Comparison of ENCODE assay signal across 18 cellular contexts in genomic region chr7:41047789-41048191, GRCh38.
A peak's percentile ranks its signal among the peaks of the same experiment; 100 is the strongest.
DNase-seq lines count a peak whose midpoint lies in the region; ATAC-seq and TF ChIP-seq lines count a peak whose summit lies in the region.
"Had no signal": no experiment of that assay in that cellular context is flagged by ENCODE, and none has a peak within 500 bp of the region (broad histone marks: within the 10 kb centered on the region; RNA-seq: fewer than 3 reads in every experiment).

No MANE protein-coding gene starts in this region.

- H2BK5ac ChIP-seq in IMR-90 (ENCODE audit: low read depth, low read length, poor library complexity, severe bottlenecking), result peak overlapping the region; percentile 9

- intact Hi-C loops in IMR-90 (cut with micrococcal nuclease), result no loop called here

- no peak overlapping the region for H3K23ac ChIP-seq in IMR-90 (ENCODE audit: low read depth, low read length)

- no peak overlapping the region for H3K9ac ChIP-seq in IMR-90 (ENCODE audit: low read depth, low read length)
- H3K9ac ChIP-seq: neural progenitor cell had no signal

- H3K9me1 ChIP-seq in IMR-90 (ENCODE audit: insufficient read depth, low read length), result peaks cover 18% of the 10 kb centered on the region

- H4K8ac ChIP-seq in IMR-90 (ENCODE audit: low read depth in 2 of 2, low read length in 2 of 2), result peak overlapping the region; percentile 31 to 43; a peak in 2 of 4 replicates

- in situ Hi-C loops in IMR-90 (cut with MboI; ENCODE audit: low sequenced_read_pairs), result no loop called here

- H2AK9ac ChIP-seq in IMR-90 (replicated peaks; ENCODE audit: low read depth, low read length, poor library complexity), result no peak overlapping the region

- peak overlapping the region; percentile 89 for H2BK120ac ChIP-seq in IMR-90 (ENCODE audit: low read depth, low read length)

- no peak for TF ChIP-seq POLR2A in IMR-90 (IDR thresholded peaks at IDR 0.05; ENCODE audit: low read depth, low read length)

- POLR2A ChIA-PET in IMR-90 (lab: Charles Lee; ENCODE audit: unreplicated experiment), result interaction anchor here (0.6 kb wide), 1 partner anchor 651 kb away, joined by 5 read pairs; no protein-coding TSS in a partner anchor

- BruUV-seq in IMR-90 (replicated peaks; lab: Mats Ljungman, UMichigan), result no TSS peak

- no peaks in the 10 kb centered on the region for H3K27me3 ChIP-seq in IMR-90 (ENCODE audit: control insufficient read depth, insufficient read depth, low read length)
- H3K27me3 ChIP-seq: neural progenitor cell, upper lobe of left lung had no signal

- no peaks in the 10 kb centered on the region for H4K20me1 ChIP-seq in IMR-90 (ENCODE audit: insufficient read depth, low read length)

- peak overlapping the region; percentile 57; the same call in 1 of the 2 replicates for H3K4ac ChIP-seq in IMR-90 (ENCODE audit: low read depth, low read length)

- H3K4me3 ChIP-seq in IMR-90 (ENCODE audit: insufficient read depth, low read depth, low read length) (no peak overlapping the region), cardiac fibroblast (replicated peaks in 1 of 2; ENCODE audit: low read depth in 2 of 2, low read length in 2 of 2) (no peak overlapping the region)
- H3K4me3 ChIP-seq: A549, neural progenitor cell, upper lobe of left lung had no signal

- no peak overlapping the region for H3K56ac ChIP-seq in IMR-90 (ENCODE audit: extremely low read depth, insufficient read depth, low read length)

- CTCF ChIA-PET in IMR-90 (lab: Yijun Ruan, JAX), result interaction anchor here (1.0 to 1.9 kb wide), 3 partner anchors 284 to 657 kb away, joined by 3 to 6 read pairs (median 3); no protein-coding TSS in a partner anchor

- dilution Hi-C loops in IMR-90 (cut with HindIII; ENCODE audit: low sequenced_read_pairs, unreplicated experiment), result no loop called here

- H2BK20ac ChIP-seq in IMR-90 (ENCODE audit: low read depth, low read length), result peak overlapping the region; percentile 64

- TF ChIP-seq RAD21 in IMR-90 (IDR thresholded peaks at IDR 0.05; ENCODE audit: low read length), result peak; percentile 8; the same call in 1 of the 2 replicates

- TF ChIP-seq CTCF in IMR-90 (conservative IDR thresholded peaks at IDR 0.05; ENCODE audit: low read depth, low read length) (no peak), cardiac fibroblast (IDR thresholded peaks at IDR 0.05; ENCODE audit: low read depth, low read length) (no peak), GM10266 (IDR thresholded peaks at IDR 0.05; ENCODE audit: control insufficient read depth, insufficient read depth, low read depth, missing control alignments) (no peak)

- H4K91ac ChIP-seq in IMR-90 (ENCODE audit: insufficient read depth, low read depth, low read length), result peak overlapping the region; percentile 55

- H3K4me1 ChIP-seq in IMR-90 (ENCODE audit: control insufficient read depth, insufficient read depth, low read length), result peaks cover 15% of the 10 kb centered on the region
- H3K4me1 ChIP-seq: A549, upper lobe of left lung had no signal

- peak overlapping the region; percentile 39; the same call in 1 of the 2 replicates for H3K14ac ChIP-seq in IMR-90 (replicated peaks; ENCODE audit: low read depth, low read length)

- peak overlapping the region; percentile 81 for H2AK5ac ChIP-seq in IMR-90 (ENCODE audit: low read depth, low read length)

- WGBS in IMR-90 (ENCODE audit: extremely low coverage in 2 of 2, insufficient read length in 1 of 2), 2 experiments, result no CpG with 5 or more reads among the region's 9 CpGs

- no peaks in the 10 kb centered on the region for H3K36me3 ChIP-seq in IMR-90 (ENCODE audit: control insufficient read depth, insufficient read depth, low read length)
- H3K36me3 ChIP-seq: neural progenitor cell, upper lobe of left lung had no signal

- DNase-seq in A172 (ENCODE audit: low spot score), result peak; percentile 41
- peak; percentile 77 for DNase-seq in IMR-90
- DNase-seq in cardiac fibroblast (ENCODE audit: low read depth in 2 of 2), result peak; percentile 59 to 73
- DNase-seq in hepatic stellate cell (ENCODE audit: low spot score), result peak; percentile 68
- DNase-seq in NK-92 treated with Interleukin-12 subunit alpha and Interleukin-12 subunit beta, amount 100 ng/mL, for 24 hours (lab: John Stamatoyannopoulos, UW), result no peak
- DNase-seq in NCI-H2029 (lab: John Stamatoyannopoulos, UW), result no peak
- no peak for DNase-seq in GM10266 (ENCODE audit: extremely low spot score)
- DNase-seq: activated CD8-positive, alpha-beta memory T cell treated with anti-CD3 and anti-CD28 coated beads for 24 hours; activated naive CD4-positive, alpha-beta T cell treated with anti-CD3 and anti-CD28 coated beads, Interleukin-2, amount 50 U/mL, for 16 hours; dermis blood vessel endothelial cell; DMS79; Kasumi-1; NCI-H2107 had no signal

- H2BK15ac ChIP-seq in IMR-90 (ENCODE audit: low read depth, low read length), result peak overlapping the region; percentile 85; the same call in 2 of the 3 replicates

- H3K4me2 ChIP-seq in IMR-90 (ENCODE audit: low read depth, low read length), result no peak overlapping the region
- H3K4me2 ChIP-seq: A549, neural progenitor cell had no signal

- peaks cover 0 to 6% of the 10 kb centered on the region in 2 experiments; a peak in 1 of 4 replicates for H3K79me1 ChIP-seq in IMR-90 (ENCODE audit: low read depth in 1 of 2, low read length in 2 of 2)

- peaks cover 7% of the 10 kb centered on the region; the same call in 1 of the 2 replicates for H3K9me3 ChIP-seq in IMR-90 (ENCODE audit: control insufficient read depth, insufficient read depth, low read length)

- no peak overlapping the region for H3K18ac ChIP-seq in IMR-90 (ENCODE audit: low read depth, low read length)

- H4K5ac ChIP-seq in IMR-90 (ENCODE audit: low read depth, low read length), result no peak overlapping the region

- H3K27ac ChIP-seq in IMR-90 (ENCODE audit: insufficient read depth, low read length), result no peak overlapping the region
- H3K27ac ChIP-seq: A549, neural progenitor cell, upper lobe of left lung had no signal

- ATAC-seq in IMR-90 (ENCODE audit: low read depth) (peak; percentile 27), GM21515 (IDR thresholded peaks at IDR 0.05; ENCODE audit: unreplicated experiment) (no peak)
- ATAC-seq: A549, left lobe of liver had no signal

- H2AFZ ChIP-seq in IMR-90 (replicated peaks; ENCODE audit: low read length, poor library complexity), result peak overlapping the region; percentile 62
- H2AFZ ChIP-seq: neural progenitor cell had no signal

TF ChIP-seq in IMR-90, 13 proteins besides CTCF, POLR2A, EP300 and RAD21:
- peak; percentile 75 for TF ChIP-seq CEBPB (IDR thresholded peaks at IDR 0.05; ENCODE audit: low read depth, low read length)
- TF ChIP-seq FOS (IDR thresholded peaks at IDR 0.05; ENCODE audit: low read depth, low read length), result no peak
- no peak for TF ChIP-seq RCOR1 (IDR thresholded peaks at IDR 0.05; ENCODE audit: insufficient replicate concordance, low read length)

Comparison
In these comparisons a context has a peak if more than half of its experiments do, and no peak if none do; other contexts are left out.
1. DNase-seq: peak in A172 (single experiment), IMR-90 (single experiment), cardiac fibroblast (2 of 2) and hepatic stellate cell (single experiment); none in NK-92 treated with Interleukin-12 subunit alpha and Interleukin-12 subunit beta, amount 100 ng/mL, for 24 hours (single experiment), NCI-H2029 (single experiment) and GM10266 (single experiment).